Comparison of ENCODE assay signal across 26 cellular contexts in the genomic region with DNA sequence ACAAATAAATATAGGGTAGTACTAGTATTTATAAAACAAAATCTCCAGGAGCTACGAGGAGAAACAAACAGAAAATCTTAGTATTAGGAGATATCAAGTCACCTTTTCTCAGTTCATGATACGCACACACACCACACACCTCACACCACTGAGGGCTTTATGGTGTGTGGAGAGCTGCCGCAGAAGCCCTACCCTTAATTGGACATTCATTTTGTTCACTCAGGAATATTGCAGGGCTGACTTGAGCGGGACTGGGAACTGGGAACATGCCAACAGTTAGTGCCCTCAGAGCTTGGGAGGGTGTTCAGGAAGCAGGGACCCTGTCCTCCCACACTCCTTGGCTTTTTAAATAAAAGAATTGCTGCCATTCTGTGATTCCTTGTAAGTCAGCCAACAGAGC.
"Had no signal": no experiment of that assay in that cellular context is flagged by ENCODE, and none has a peak within 500 bp of the region (broad histone marks: within the 10 kb centered on the region; RNA-seq: fewer than 3 reads in every experiment).

No MANE protein-coding gene starts in this region.

- H3K36me3 Mint-ChIP-seq: natural killer cell; neural progenitor cell; stimulated activated naive B cell treated with anti-CD40 and anti-IgM and Interleukin-4, amounts not matched to agents 10 μg/mL and 1 μg/mL and 100 μg/mL, for 72 hours had no signal

- DNase-seq: hypothalamus; islet precursor cell; lower lobe of right lung; mammary epithelial cell; mesenchymal stem cell; natural killer cell; nephron progenitor cell; occipital lobe; psoas muscle; stimulated activated CD4-positive, alpha-beta T cell treated with anti-CD3 and anti-CD28 coated beads, Interleukin-12 subunit alpha, Interleukin-12 subunit beta, amount 100 ng/mL, for 4 hours; stimulated activated CD4-positive, alpha-beta T cell treated with anti-CD3 and anti-CD28 coated beads, Interleukin-15, amount 100 ng/mL, for 24 hours; stimulated activated CD4-positive, alpha-beta T cell treated with anti-CD3 and anti-CD28 coated beads, Interleukin-2, amount 100 ng/mL, for 24 hours; stimulated activated CD4-positive, alpha-beta T cell treated with anti-CD3 and anti-CD28 coated beads, Interleukin-4, amount 100 ng/mL, for 1 hour; stimulated activated naive B cell treated with anti-CD40 and anti-IgM and Interleukin-4, amounts not matched to agents 10 μg/mL and 1 μg/mL and 100 μg/mL, for 72 hours; stimulated activated naive CD8-positive, alpha-beta T cell treated with anti-CD3 and anti-CD28 coated beads, Interleukin-15, Interleukin-2, amounts not matched to agents 100 U/mL and 50 U/mL, for 24 hours; stomach; testis; thyroid gland; transverse colon; upper lobe of left lung had no signal

- H3K9ac ChIP-seq: neural progenitor cell, parathyroid adenoma had no signal

- H3K9me3 Mint-ChIP-seq: nephron progenitor cell; neural progenitor cell; stimulated activated naive B cell treated with anti-CD40 and anti-IgM and Interleukin-4, amounts not matched to agents 10 μg/mL and 1 μg/mL and 100 μg/mL, for 72 hours had no signal

- H3K9me3 ChIP-seq: lower lobe of right lung, neutrophil, psoas muscle, stomach, testis, thyroid gland, transverse colon, upper lobe of left lung, vagina had no signal

- H3K4me1 ChIP-seq: lower lobe of right lung, neural progenitor cell, parathyroid adenoma, psoas muscle, stomach, testis, thyroid gland, transverse colon, upper lobe of left lung, vagina had no signal

- H3K27ac Mint-ChIP-seq: natural killer cell; nephron progenitor cell; neural progenitor cell; stimulated activated naive B cell treated with anti-CD40 and anti-IgM and Interleukin-4, amounts not matched to agents 10 μg/mL and 1 μg/mL and 100 μg/mL, for 72 hours had no signal

- H3K36me3 ChIP-seq: lower lobe of right lung, neural progenitor cell, neutrophil, stomach, thyroid gland, transverse colon, upper lobe of left lung, vagina had no signal

- H3K27me3 Mint-ChIP-seq: stimulated activated naive B cell treated with anti-CD40 and anti-IgM and Interleukin-4, amounts not matched to agents 10 μg/mL and 1 μg/mL and 100 μg/mL, for 72 hours had no signal

- H3K4me3 ChIP-seq: lower lobe of right lung, neural progenitor cell, psoas muscle, skin epidermis, stomach, testis, thyroid gland, transverse colon, upper lobe of left lung, vagina had no signal

- H3K27me3 ChIP-seq: neural progenitor cell, neutrophil, stomach, testis, thyroid gland, transverse colon, upper lobe of left lung, vagina had no signal

- H3K4me3 Mint-ChIP-seq: natural killer cell; nephron progenitor cell; neural progenitor cell; stimulated activated naive B cell treated with anti-CD40 and anti-IgM and Interleukin-4, amounts not matched to agents 10 μg/mL and 1 μg/mL and 100 μg/mL, for 72 hours had no signal

- ATAC-seq: lower lobe of right lung; natural killer cell; psoas muscle; sciatic nerve; stimulated activated naive B cell treated with anti-CD40 and anti-IgM and Interleukin-4, amounts not matched to agents 10 μg/mL and 1 μg/mL and 100 μg/mL, for 72 hours; stimulated activated naive CD8-positive, alpha-beta T cell treated with anti-CD3 and anti-CD28 coated beads, Interleukin-15, Interleukin-2, amounts not matched to agents 100 U/mL and 50 U/mL, for 24 hours had no signal

- H3K27ac ChIP-seq: lower lobe of right lung, neural progenitor cell, neutrophil, parathyroid adenoma, psoas muscle, skin epidermis, stomach, testis, thyroid gland, transverse colon, upper lobe of left lung, vagina had no signal

- H3K4me1 Mint-ChIP-seq: natural killer cell; nephron progenitor cell; neural progenitor cell; stimulated activated naive B cell treated with anti-CD40 and anti-IgM and Interleukin-4, amounts not matched to agents 10 μg/mL and 1 μg/mL and 100 μg/mL, for 72 hours had no signal
